In genomic region chr2:131490616-131491468, GRCh38 we compare ENCODE assay signal across 1 cellular context.
TF ChIP-seq lines count a peak whose summit lies in the region.

No MANE protein-coding gene starts in this region.

TF ChIP-seq in HepG2, 621 proteins besides CTCF, POLR2A, EP300 and RAD21:
- TF ChIP-seq, protein P1, sequence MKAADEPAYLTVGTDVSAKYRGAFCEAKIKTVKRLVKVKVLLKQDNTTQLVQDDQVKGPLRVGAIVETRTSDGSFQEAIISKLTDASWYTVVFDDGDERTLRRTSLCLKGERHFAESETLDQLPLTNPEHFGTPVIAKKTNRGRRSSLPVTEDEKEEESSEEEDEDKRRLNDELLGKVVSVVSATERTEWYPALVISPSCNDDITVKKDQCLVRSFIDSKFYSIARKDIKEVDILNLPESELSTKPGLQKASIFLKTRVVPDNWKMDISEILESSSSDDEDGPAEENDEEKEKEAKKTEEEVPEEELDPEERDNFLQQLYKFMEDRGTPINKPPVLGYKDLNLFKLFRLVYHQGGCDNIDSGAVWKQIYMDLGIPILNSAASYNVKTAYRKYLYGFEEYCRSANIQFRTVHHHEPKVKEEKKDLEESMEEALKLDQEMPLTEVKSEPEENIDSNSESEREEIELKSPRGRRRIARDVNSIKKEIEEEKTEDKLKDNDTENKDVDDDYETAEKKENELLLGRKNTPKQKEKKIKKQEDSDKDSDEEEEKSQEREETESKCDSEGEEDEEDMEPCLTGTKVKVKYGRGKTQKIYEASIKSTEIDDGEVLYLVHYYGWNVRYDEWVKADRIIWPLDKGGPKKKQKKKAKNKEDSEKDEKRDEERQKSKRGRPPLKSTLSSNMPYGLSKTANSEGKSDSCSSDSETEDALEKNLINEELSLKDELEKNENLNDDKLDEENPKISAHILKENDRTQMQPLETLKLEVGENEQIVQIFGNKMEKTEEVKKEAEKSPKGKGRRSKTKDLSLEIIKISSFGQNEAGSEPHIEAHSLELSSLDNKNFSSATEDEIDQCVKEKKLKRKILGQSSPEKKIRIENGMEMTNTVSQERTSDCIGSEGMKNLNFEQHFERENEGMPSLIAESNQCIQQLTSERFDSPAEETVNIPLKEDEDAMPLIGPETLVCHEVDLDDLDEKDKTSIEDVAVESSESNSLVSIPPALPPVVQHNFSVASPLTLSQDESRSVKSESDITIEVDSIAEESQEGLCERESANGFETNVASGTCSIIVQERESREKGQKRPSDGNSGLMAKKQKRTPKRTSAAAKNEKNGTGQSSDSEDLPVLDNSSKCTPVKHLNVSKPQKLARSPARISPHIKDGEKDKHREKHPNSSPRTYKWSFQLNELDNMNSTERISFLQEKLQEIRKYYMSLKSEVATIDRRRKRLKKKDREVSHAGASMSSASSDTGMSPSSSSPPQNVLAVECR (CRISPR knock-in tag; IDR thresholded peaks at IDR 0.05; ENCODE audit: borderline replicate concordance) = peak; percentile 5; the same call in 1 of the 2 replicates
- TF ChIP-seq ZNF737 (CRISPR knock-in tag; IDR thresholded peaks at IDR 0.05; ENCODE audit: borderline replicate concordance) = 0 out of 2 replicates have a peak, but pooled peaks have one; percentile 23
- TF ChIP-seq ZSCAN31 (CRISPR knock-in tag; IDR thresholded peaks at IDR 0.05; ENCODE audit: low read depth) = 0 out of 2 replicates have a peak, but pooled peaks have one; percentile 38
- TF ChIP-seq ZNF772 (CRISPR knock-in tag; IDR thresholded peaks at IDR 0.05) = 0 out of 2 replicates have a peak, but pooled peaks have one; percentile 22
- TF ChIP-seq ZBTB7A (CRISPR knock-in tag; IDR thresholded peaks at IDR 0.05) = 0 out of 2 replicates have a peak, but pooled peaks have one; percentile 30
- TF ChIP-seq, protein P2, sequence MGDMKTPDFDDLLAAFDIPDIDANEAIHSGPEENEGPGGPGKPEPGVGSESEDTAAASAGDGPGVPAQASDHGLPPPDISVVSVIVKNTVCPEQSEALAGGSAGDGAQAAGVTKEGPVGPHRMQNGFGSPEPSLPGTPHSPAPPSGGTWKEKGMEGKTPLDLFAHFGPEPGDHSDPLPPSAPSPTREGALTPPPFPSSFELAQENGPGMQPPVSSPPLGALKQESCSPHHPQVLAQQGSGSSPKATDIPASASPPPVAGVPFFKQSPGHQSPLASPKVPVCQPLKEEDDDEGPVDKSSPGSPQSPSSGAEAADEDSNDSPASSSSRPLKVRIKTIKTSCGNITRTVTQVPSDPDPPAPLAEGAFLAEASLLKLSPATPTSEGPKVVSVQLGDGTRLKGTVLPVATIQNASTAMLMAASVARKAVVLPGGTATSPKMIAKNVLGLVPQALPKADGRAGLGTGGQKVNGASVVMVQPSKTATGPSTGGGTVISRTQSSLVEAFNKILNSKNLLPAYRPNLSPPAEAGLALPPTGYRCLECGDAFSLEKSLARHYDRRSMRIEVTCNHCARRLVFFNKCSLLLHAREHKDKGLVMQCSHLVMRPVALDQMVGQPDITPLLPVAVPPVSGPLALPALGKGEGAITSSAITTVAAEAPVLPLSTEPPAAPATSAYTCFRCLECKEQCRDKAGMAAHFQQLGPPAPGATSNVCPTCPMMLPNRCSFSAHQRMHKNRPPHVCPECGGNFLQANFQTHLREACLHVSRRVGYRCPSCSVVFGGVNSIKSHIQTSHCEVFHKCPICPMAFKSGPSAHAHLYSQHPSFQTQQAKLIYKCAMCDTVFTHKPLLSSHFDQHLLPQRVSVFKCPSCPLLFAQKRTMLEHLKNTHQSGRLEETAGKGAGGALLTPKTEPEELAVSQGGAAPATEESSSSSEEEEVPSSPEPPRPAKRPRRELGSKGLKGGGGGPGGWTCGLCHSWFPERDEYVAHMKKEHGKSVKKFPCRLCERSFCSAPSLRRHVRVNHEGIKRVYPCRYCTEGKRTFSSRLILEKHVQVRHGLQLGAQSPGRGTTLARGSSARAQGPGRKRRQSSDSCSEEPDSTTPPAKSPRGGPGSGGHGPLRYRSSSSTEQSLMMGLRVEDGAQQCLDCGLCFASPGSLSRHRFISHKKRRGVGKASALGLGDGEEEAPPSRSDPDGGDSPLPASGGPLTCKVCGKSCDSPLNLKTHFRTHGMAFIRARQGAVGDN (CRISPR knock-in tag; IDR thresholded peaks at IDR 0.05) = peak; percentile 48
- 0 out of 2 replicates have a peak, but pooled peaks have one; percentile 6 for TF ChIP-seq KMT2A (CRISPR knock-in tag; IDR thresholded peaks at IDR 0.05)
- TF ChIP-seq RBFOX2 (IDR thresholded peaks at IDR 0.05; ENCODE audit: low read depth, low read length) = 0 out of 2 replicates have a peak, but pooled peaks have one; percentile 16
- TF ChIP-seq HNRNPL (IDR thresholded peaks at IDR 0.05; ENCODE audit: low read depth, low read length) = 0 out of 2 replicates have a peak, but pooled peaks have one; percentile 43
- 0 out of 2 replicates have a peak, but pooled peaks have one; percentile 17 for TF ChIP-seq HIVEP1 (CRISPR knock-in tag; IDR thresholded peaks at IDR 0.05)
